In the genomic region with DNA sequence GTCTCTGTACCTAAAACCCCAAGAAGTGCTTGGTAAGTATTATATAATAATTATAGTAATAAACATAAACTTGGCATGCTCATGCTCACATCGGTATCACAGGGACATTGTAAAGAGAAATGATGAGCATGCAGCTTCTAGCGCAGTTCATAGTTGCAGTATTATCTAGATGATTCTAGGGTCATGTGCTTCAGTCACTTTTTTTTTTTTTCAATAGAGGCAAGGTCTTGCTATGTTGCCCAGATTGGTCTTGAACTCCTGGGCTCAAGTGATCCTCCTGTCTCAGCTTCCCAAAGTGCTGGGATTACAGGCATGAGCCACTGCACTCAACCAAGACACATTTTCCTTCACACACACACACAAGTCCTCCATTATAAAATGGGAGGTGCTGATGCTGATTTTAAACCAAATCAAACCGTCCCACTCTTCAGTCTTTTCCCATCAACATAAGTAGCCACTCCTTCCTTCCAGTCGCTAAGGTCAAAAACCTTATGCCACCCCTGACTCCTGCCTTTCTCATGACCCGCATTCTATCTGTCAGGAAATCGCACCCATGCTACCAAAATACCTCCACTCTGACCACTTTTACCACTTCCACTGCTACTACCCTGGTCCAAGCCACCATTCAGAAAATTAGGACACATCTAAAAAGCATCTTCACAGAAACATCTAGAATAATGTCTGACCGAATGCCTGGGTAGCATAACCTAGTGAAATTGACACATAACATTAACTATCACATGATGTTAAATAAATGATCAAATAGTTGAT, we compare ENCODE assay signal across 1 cellular context.
TF ChIP-seq lines count a peak whose summit lies in the region.

No MANE protein-coding gene starts in this region.

TF ChIP-seq in H1, 55 proteins besides CTCF, POLR2A, EP300 and RAD21:
- TF ChIP-seq, protein P1, sequence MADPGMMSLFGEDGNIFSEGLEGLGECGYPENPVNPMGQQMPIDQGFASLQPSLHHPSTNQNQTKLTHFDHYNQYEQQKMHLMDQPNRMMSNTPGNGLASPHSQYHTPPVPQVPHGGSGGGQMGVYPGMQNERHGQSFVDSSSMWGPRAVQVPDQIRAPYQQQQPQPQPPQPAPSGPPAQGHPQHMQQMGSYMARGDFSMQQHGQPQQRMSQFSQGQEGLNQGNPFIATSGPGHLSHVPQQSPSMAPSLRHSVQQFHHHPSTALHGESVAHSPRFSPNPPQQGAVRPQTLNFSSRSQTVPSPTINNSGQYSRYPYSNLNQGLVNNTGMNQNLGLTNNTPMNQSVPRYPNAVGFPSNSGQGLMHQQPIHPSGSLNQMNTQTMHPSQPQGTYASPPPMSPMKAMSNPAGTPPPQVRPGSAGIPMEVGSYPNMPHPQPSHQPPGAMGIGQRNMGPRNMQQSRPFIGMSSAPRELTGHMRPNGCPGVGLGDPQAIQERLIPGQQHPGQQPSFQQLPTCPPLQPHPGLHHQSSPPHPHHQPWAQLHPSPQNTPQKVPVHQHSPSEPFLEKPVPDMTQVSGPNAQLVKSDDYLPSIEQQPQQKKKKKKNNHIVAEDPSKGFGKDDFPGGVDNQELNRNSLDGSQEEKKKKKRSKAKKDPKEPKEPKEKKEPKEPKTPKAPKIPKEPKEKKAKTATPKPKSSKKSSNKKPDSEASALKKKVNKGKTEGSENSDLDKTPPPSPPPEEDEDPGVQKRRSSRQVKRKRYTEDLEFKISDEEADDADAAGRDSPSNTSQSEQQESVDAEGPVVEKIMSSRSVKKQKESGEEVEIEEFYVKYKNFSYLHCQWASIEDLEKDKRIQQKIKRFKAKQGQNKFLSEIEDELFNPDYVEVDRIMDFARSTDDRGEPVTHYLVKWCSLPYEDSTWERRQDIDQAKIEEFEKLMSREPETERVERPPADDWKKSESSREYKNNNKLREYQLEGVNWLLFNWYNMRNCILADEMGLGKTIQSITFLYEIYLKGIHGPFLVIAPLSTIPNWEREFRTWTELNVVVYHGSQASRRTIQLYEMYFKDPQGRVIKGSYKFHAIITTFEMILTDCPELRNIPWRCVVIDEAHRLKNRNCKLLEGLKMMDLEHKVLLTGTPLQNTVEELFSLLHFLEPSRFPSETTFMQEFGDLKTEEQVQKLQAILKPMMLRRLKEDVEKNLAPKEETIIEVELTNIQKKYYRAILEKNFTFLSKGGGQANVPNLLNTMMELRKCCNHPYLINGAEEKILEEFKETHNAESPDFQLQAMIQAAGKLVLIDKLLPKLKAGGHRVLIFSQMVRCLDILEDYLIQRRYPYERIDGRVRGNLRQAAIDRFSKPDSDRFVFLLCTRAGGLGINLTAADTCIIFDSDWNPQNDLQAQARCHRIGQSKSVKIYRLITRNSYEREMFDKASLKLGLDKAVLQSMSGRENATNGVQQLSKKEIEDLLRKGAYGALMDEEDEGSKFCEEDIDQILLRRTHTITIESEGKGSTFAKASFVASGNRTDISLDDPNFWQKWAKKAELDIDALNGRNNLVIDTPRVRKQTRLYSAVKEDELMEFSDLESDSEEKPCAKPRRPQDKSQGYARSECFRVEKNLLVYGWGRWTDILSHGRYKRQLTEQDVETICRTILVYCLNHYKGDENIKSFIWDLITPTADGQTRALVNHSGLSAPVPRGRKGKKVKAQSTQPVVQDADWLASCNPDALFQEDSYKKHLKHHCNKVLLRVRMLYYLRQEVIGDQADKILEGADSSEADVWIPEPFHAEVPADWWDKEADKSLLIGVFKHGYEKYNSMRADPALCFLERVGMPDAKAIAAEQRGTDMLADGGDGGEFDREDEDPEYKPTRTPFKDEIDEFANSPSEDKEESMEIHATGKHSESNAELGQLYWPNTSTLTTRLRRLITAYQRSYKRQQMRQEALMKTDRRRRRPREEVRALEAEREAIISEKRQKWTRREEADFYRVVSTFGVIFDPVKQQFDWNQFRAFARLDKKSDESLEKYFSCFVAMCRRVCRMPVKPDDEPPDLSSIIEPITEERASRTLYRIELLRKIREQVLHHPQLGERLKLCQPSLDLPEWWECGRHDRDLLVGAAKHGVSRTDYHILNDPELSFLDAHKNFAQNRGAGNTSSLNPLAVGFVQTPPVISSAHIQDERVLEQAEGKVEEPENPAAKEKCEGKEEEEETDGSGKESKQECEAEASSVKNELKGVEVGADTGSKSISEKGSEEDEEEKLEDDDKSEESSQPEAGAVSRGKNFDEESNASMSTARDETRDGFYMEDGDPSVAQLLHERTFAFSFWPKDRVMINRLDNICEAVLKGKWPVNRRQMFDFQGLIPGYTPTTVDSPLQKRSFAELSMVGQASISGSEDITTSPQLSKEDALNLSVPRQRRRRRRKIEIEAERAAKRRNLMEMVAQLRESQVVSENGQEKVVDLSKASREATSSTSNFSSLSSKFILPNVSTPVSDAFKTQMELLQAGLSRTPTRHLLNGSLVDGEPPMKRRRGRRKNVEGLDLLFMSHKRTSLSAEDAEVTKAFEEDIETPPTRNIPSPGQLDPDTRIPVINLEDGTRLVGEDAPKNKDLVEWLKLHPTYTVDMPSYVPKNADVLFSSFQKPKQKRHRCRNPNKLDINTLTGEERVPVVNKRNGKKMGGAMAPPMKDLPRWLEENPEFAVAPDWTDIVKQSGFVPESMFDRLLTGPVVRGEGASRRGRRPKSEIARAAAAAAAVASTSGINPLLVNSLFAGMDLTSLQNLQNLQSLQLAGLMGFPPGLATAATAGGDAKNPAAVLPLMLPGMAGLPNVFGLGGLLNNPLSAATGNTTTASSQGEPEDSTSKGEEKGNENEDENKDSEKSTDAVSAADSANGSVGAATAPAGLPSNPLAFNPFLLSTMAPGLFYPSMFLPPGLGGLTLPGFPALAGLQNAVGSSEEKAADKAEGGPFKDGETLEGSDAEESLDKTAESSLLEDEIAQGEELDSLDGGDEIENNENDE (IDR thresholded peaks at IDR 0.05; ENCODE audit: insufficient replicate concordance, low read length) = no peak
- TF ChIP-seq CEBPB (IDR thresholded peaks at IDR 0.05; ENCODE audit: low read depth, low read length) = no peak
- TF ChIP-seq JUN (IDR thresholded peaks at IDR 0.05; ENCODE audit: low read depth, low read length) = no peak
- TF ChIP-seq YY1 (IDR thresholded peaks at IDR 0.05; ENCODE audit: low read depth, low read length) = no peak
- TF ChIP-seq GABPA (IDR thresholded peaks at IDR 0.05; ENCODE audit: borderline replicate concordance, insufficient read depth, low read length) = no peak
- no peak for TF ChIP-seq RXRA (IDR thresholded peaks at IDR 0.05; ENCODE audit: insufficient read depth, low read depth, low read length)
- TF ChIP-seq EGR1 (IDR thresholded peaks at IDR 0.05; ENCODE audit: borderline replicate concordance, low read depth, low read length) = no peak
- TF ChIP-seq RNF2 (IDR thresholded peaks at IDR 0.05; ENCODE audit: borderline replicate concordance, low read depth, low read length, missing control alignments, poor library complexity, severe bottlenecking) = no peak
- TF ChIP-seq CREB1 (IDR thresholded peaks at IDR 0.05) = no peak
- TF ChIP-seq SIX5 (IDR thresholded peaks at IDR 0.05; ENCODE audit: low read depth, low read length) = no peak
- TF ChIP-seq RBBP5 (IDR thresholded peaks at IDR 0.05; ENCODE audit: borderline replicate concordance, low read depth, low read length) = no peak
- TF ChIP-seq HDAC2 (IDR thresholded peaks at IDR 0.05; ENCODE audit: borderline replicate concordance in 1 of 2, low read depth in 2 of 2, low read length in 2 of 2) = no peak
- TF ChIP-seq POLR2AphosphoS5 (IDR thresholded peaks at IDR 0.05; ENCODE audit: low read depth, low read length) = no peak
- no peak for TF ChIP-seq GTF2F1 (IDR thresholded peaks at IDR 0.05; ENCODE audit: borderline replicate concordance, low read depth, low read length)
- TF ChIP-seq SP1 (IDR thresholded peaks at IDR 0.05; ENCODE audit: low read depth, low read length) = no peak
- TF ChIP-seq SIRT6 (IDR thresholded peaks at IDR 0.05; ENCODE audit: low read length) = no peak
- TF ChIP-seq JUND (IDR thresholded peaks at IDR 0.05; ENCODE audit: low read length) = no peak
- no peak for TF ChIP-seq BRCA1 (IDR thresholded peaks at IDR 0.05; ENCODE audit: low read depth, low read length)
- no peak for TF ChIP-seq HDAC6 (IDR thresholded peaks at IDR 0.05; ENCODE audit: low read depth, low read length)
